In genomic region chr17:65055280-65055707, GRCh38 we compare ENCODE assay signal across 8 cellular contexts. TPM values are rescaled to one million over a fixed set of nuclear protein-coding genes. Genes with fewer than 3 reads are reported as not detected.
DNase-seq lines count a peak whose midpoint lies in the region; ATAC-seq and TF ChIP-seq lines count a peak whose summit lies in the region.

No MANE protein-coding gene starts in this region.

- peak overlapping the region; percentile 91 for H3K9ac ChIP-seq in Karpas-422 (ENCODE audit: low read length)

- H3K4me1 ChIP-seq in Karpas-422 (ENCODE audit: low read length) = peaks cover 63% of the 10 kb centered on the region
- H3K4me1 ChIP-seq in breast epithelium = peaks cover 0 to 26% of the 10 kb centered on the region in 2 donors
- H3K4me1 ChIP-seq in aorta (ENCODE audit: control insufficient read depth in 1 of 2, insufficient read depth in 2 of 2, low read length in 2 of 2) = peaks cover 2 to 4% of the 10 kb centered on the region in 2 donors

- no peak overlapping the region for H2AFZ ChIP-seq in Karpas-422 (ENCODE audit: low read length)

- no peak for TF ChIP-seq CTCF in breast epithelium (IDR thresholded peaks at IDR 0.05)
- no peak for TF ChIP-seq CTCF in mesothelial cell of epicardium (IDR thresholded peaks at IDR 0.05; ENCODE audit: unreplicated experiment)

- H4K20me1 ChIP-seq in Karpas-422 (ENCODE audit: insufficient read depth, low read depth, low read length) = peaks cover 12% of the 10 kb centered on the region; the same call in 1 of the 2 replicates

- H3K4me2 ChIP-seq in Karpas-422 (ENCODE audit: low read depth, low read length, poor library complexity, severe bottlenecking) = peak overlapping the region; percentile 86

- H3K9me2 ChIP-seq in Karpas-422 (replicated peaks; ENCODE audit: insufficient read depth, low read length) = no peaks in the 10 kb centered on the region

- 4 to 5% methylated on average over 7 of the region's 7 CpGs for WGBS in aorta, 2 donors

- H3K4me1 Mint-ChIP-seq in activated naive CD4-positive, alpha-beta T cell treated with anti-CD3 and anti-CD28 coated beads, Interleukin-2, amount 50 U/mL, for 24 hours = peaks cover 49% of the 10 kb centered on the region
- H3K4me1 Mint-ChIP-seq in mesothelial cell of epicardium = peaks cover 44% of the 10 kb centered on the region

- intact Hi-C loops in breast epithelium (cut with DNase I; ENCODE audit: low total_unique reads) (loop anchor here (10.0 kb wide), 1 partner anchor 50 kb away; no protein-coding TSS in a partner anchor), aorta (cut with DNase I) (loop anchor here (5.0 kb wide), 2 partner anchors 47 to 78 kb away; no protein-coding TSS in a partner anchor), posterior cingulate gyrus (cut with DNase I) (no loop called here)

- H3K27ac ChIP-seq in Karpas-422 (ENCODE audit: low read length) = peak overlapping the region; percentile 90
- peak overlapping the region; percentile 98 to 100 for H3K27ac ChIP-seq in breast epithelium
- H3K27ac ChIP-seq in aorta (ENCODE audit: low read depth in 1 of 2, low read length in 2 of 2) = peak overlapping the region in 1 of 2 donors; percentile 99

- H3K4me3 Mint-ChIP-seq in activated naive CD4-positive, alpha-beta T cell treated with anti-CD3 and anti-CD28 coated beads, Interleukin-2, amount 50 U/mL, for 24 hours = peak overlapping the region; percentile 96
- H3K4me3 Mint-ChIP-seq in mesothelial cell of epicardium = peak overlapping the region; percentile 85

- no peaks in the 10 kb centered on the region for H3K9me3 Mint-ChIP-seq in activated naive CD4-positive, alpha-beta T cell treated with anti-CD3 and anti-CD28 coated beads, Interleukin-2, amount 50 U/mL, for 24 hours
- no peaks in the 10 kb centered on the region for H3K9me3 Mint-ChIP-seq in mesothelial cell of epicardium

- H3K36me3 ChIP-seq in Karpas-422 (ENCODE audit: insufficient read depth, low read length) = peaks cover 43% of the 10 kb centered on the region
- H3K36me3 ChIP-seq in breast epithelium = no peaks in the 10 kb centered on the region
- H3K36me3 ChIP-seq in aorta (ENCODE audit: control insufficient read depth in 1 of 2, insufficient read depth in 2 of 2, low read length in 1 of 2) = no peaks in the 10 kb centered on the region

- H3K27me3 ChIP-seq in Karpas-422 (ENCODE audit: low read length) (no peaks in the 10 kb centered on the region), breast epithelium (no peaks in the 10 kb centered on the region), aorta (ENCODE audit: control insufficient read depth in 1 of 2, insufficient read depth in 2 of 2, low read length in 1 of 2) (no peaks in the 10 kb centered on the region)

- no peak for TF ChIP-seq POLR2A in breast epithelium (IDR thresholded peaks at IDR 0.05)

- peaks cover 17% of the 10 kb centered on the region for H3K36me3 Mint-ChIP-seq in activated naive CD4-positive, alpha-beta T cell treated with anti-CD3 and anti-CD28 coated beads, Interleukin-2, amount 50 U/mL, for 24 hours
- peaks cover 19% of the 10 kb centered on the region for H3K36me3 Mint-ChIP-seq in mesothelial cell of epicardium

- H3K27ac Mint-ChIP-seq in activated naive CD4-positive, alpha-beta T cell treated with anti-CD3 and anti-CD28 coated beads, Interleukin-2, amount 50 U/mL, for 24 hours = peak overlapping the region; percentile 79
- peak overlapping the region; percentile 91 for H3K27ac Mint-ChIP-seq in mesothelial cell of epicardium

- H3K4me3 ChIP-seq in Karpas-422 (ENCODE audit: low read length) = peak overlapping the region; percentile 74
- H3K4me3 ChIP-seq in breast epithelium = peak overlapping the region; percentile 82 to 96 (median 94)
- H3K4me3 ChIP-seq in aorta (ENCODE audit: low read length in 2 of 2) = peak overlapping the region; percentile 75 to 96

- H3K27me3 Mint-ChIP-seq in activated naive CD4-positive, alpha-beta T cell treated with anti-CD3 and anti-CD28 coated beads, Interleukin-2, amount 50 U/mL, for 24 hours = no peaks in the 10 kb centered on the region
- H3K27me3 Mint-ChIP-seq in mesothelial cell of epicardium (ENCODE audit: low read depth) = no peaks in the 10 kb centered on the region

- ATAC-seq in aorta (ENCODE audit: low FRiP score) = no peak

- DNase-seq in activated naive CD4-positive, alpha-beta T cell treated with anti-CD3 and anti-CD28 coated beads, Interleukin-2, amount 50 U/mL, for 16 hours = no peak
- DNase-seq in Karpas-422 (no peak), breast epithelium (ENCODE audit: low spot score in 2 of 2) (no peak), mesothelial cell of epicardium (ENCODE audit: low spot score in 2 of 2, unreplicated experiment in 2 of 2) (no peak), aorta (no peak), posterior cingulate gyrus (no peak), H4 (ENCODE audit: low spot score) (no peak)

- no peaks in the 10 kb centered on the region for H3K9me3 ChIP-seq in Karpas-422 (ENCODE audit: low read length)
- H3K9me3 ChIP-seq in breast epithelium = no peaks in the 10 kb centered on the region
- H3K9me3 ChIP-seq in aorta (ENCODE audit: control insufficient read depth, low read length) = no peaks in the 10 kb centered on the region

- peaks cover 60% of the 10 kb centered on the region for H3K79me2 ChIP-seq in Karpas-422 (ENCODE audit: low read length)

RNA-seq across cellular contexts. Expression of gene GNA13, which starts 1.2 kb away (rescaled TPM):
- 123 and 352 TPM in 2 replicates for total RNA-seq in Karpas-422 (2014; rRNA removed; shearing (Covaris generic); ENCODE audit: low replicate concordance)
- total RNA-seq in breast epithelium = 10 to 100 TPM; 42.9 to 74.6 (median 47.8) TPM
- 36.2 to 37.7 TPM (median 37.7 TPM) in 3 replicates for total RNA-seq in mesothelial cell of epicardium
- total RNA-seq in aorta = 10 to 100 TPM; 42.2 to 45.5 TPM
- polyA plus RNA-seq in aorta = 10 to 100 TPM; 13.6 to 26.5 TPM
- 48.0 and 62.1 TPM in 2 replicates for total RNA-seq in H4 (2014; rRNA removed; shearing (Covaris generic))
